ENCODE assay signal across 22 cellular contexts in genomic region chr2:79327460-79327859, GRCh38.
A peak's percentile ranks its signal among the peaks of the same experiment; 100 is the strongest.
DNase-seq lines count a peak whose midpoint lies in the region; ATAC-seq and TF ChIP-seq lines count a peak whose summit lies in the region.
"Had no signal": no experiment of that assay in that cellular context is flagged by ENCODE, and none has a peak within 500 bp of the region (broad histone marks: within the 10 kb centered on the region; RNA-seq: fewer than 3 reads in every experiment).

No MANE protein-coding gene starts in this region.

- DNase-seq in NCI-H82 (lab: John Stamatoyannopoulos, UW) (peak; percentile 14), NCI-H82 treated with DMSO at 0.1 percent for 48 hours (lab: John Stamatoyannopoulos, UW; ENCODE audit: unreplicated experiment) (no peak), NCI-H69 (lab: John Stamatoyannopoulos, UW) (peak; percentile 28), left kidney (ENCODE audit: low read depth, low spot score) (peak; percentile 3), neural progenitor cell (ENCODE audit: low spot score) (no peak), body of pancreas (no peak), ovary (no peak)
- DNase-seq: DMS 273 treated with DMSO at 0.1 percent for 48 hours, GF-D8, GM23248, KG1, MG63, NCI-H1105 treated with DMSO at 0.1 percent for 48 hours, NCI-H187 treated with DMSO at 0.1 percent for 48 hours, NCI-H2171, NCI-H446, NCI-H774, Peyer's patch had no signal

- TF ChIP-seq POLR2A in body of pancreas (IDR thresholded peaks at IDR 0.05) (no peak), ovary (IDR thresholded peaks at IDR 0.05) (no peak)

- no peak for ATAC-seq in GM18909 (IDR thresholded peaks at IDR 0.05; ENCODE audit: poor library complexity, unreplicated experiment)
- no peak for ATAC-seq in body of pancreas
- ATAC-seq: A549, Right ventricle myocardium inferior had no signal

- peak overlapping the region; percentile 8 for H3K27ac Mint-ChIP-seq in neural progenitor cell

- peaks cover 6% of the 10 kb centered on the region for H3K27me3 Mint-ChIP-seq in neural progenitor cell (ENCODE audit: insufficient read depth, low read depth)

- H3K9me3 Mint-ChIP-seq in neural progenitor cell = peaks cover 5% of the 10 kb centered on the region

- H3K4me2 ChIP-seq in neural progenitor cell = no peak overlapping the region
- H3K4me2 ChIP-seq: A549 had no signal

- H3K36me3 Mint-ChIP-seq in neural progenitor cell = no peaks in the 10 kb centered on the region
- H3K36me3 Mint-ChIP-seq: CD14-positive monocyte had no signal

- H3K9ac ChIP-seq in neural progenitor cell = no peak overlapping the region
- H3K9ac ChIP-seq: GM23248 had no signal

- H3K4me3 Mint-ChIP-seq in neural progenitor cell = no peak overlapping the region
- H3K4me3 Mint-ChIP-seq: CD14-positive monocyte had no signal

- H3K9me3 ChIP-seq in neural progenitor cell (ENCODE audit: low read depth) = no peaks in the 10 kb centered on the region
- no peaks in the 10 kb centered on the region for H3K9me3 ChIP-seq in body of pancreas
- no peaks in the 10 kb centered on the region for H3K9me3 ChIP-seq in ovary
- H3K9me3 ChIP-seq: MG63, Peyer's patch had no signal

- TF ChIP-seq CTCF in neural progenitor cell (IDR thresholded peaks at IDR 0.05) = peak; percentile 28
- peak in 1 of 7 experiments; percentile 9 for TF ChIP-seq CTCF in body of pancreas (IDR thresholded peaks at IDR 0.05)
- TF ChIP-seq CTCF in ovary (IDR thresholded peaks at IDR 0.05) = no peak

- H4K20me1 ChIP-seq in neural progenitor cell (ENCODE audit: low read depth) = no peaks in the 10 kb centered on the region

- H3F3A ChIP-seq in neural progenitor cell (ENCODE audit: low read depth) = no peaks in the 10 kb centered on the region

- peaks cover 9% of the 10 kb centered on the region for H3K4me1 Mint-ChIP-seq in neural progenitor cell
- H3K4me1 Mint-ChIP-seq: CD14-positive monocyte had no signal

- intact Hi-C loops in body of pancreas (cut with DNase I) (no loop called here), ovary (cut with DNase I) (no loop called here)

- TF ChIP-seq EP300 in ovary (IDR thresholded peaks at IDR 0.05) = no peak

- peaks cover 8% of the 10 kb centered on the region for H3K4me1 ChIP-seq in neural progenitor cell
- no peaks in the 10 kb centered on the region for H3K4me1 ChIP-seq in body of pancreas
- H3K4me1 ChIP-seq in ovary (ENCODE audit: insufficient read depth) = no peaks in the 10 kb centered on the region
- H3K4me1 ChIP-seq: A549, Peyer's patch had no signal

- no peak overlapping the region for H3K4me3 ChIP-seq in neural progenitor cell
- no peak overlapping the region for H3K4me3 ChIP-seq in body of pancreas
- no peak overlapping the region for H3K4me3 ChIP-seq in ovary
- H3K4me3 ChIP-seq: A549, GM23248, MG63, Peyer's patch had no signal

- H3K36me3 ChIP-seq in neural progenitor cell = no peaks in the 10 kb centered on the region
- H3K36me3 ChIP-seq in body of pancreas (replicated peaks in 1 of 2; ENCODE audit: insufficient read depth in 1 of 2, low read depth in 2 of 2) = no peaks in the 10 kb centered on the region
- H3K36me3 ChIP-seq in ovary = no peaks in the 10 kb centered on the region
- H3K36me3 ChIP-seq: MG63, Peyer's patch had no signal

- no peak overlapping the region for H3K27ac ChIP-seq in neural progenitor cell
- no peak overlapping the region for H3K27ac ChIP-seq in body of pancreas
- no peak overlapping the region for H3K27ac ChIP-seq in ovary
- H3K27ac ChIP-seq: A549, GM23248, Peyer's patch had no signal

- H2AFZ ChIP-seq in neural progenitor cell (replicated peaks) = no peak overlapping the region
- H2AFZ ChIP-seq: GM23248 had no signal

- H3K27me3 ChIP-seq in neural progenitor cell (no peaks in the 10 kb centered on the region), body of pancreas (no peaks in the 10 kb centered on the region), ovary (no peaks in the 10 kb centered on the region)
- H3K27me3 ChIP-seq: MG63, Peyer's patch had no signal

- no peaks in the 10 kb centered on the region for H3K79me2 ChIP-seq in neural progenitor cell (ENCODE audit: low read depth)

Comparison
In these comparisons a context has a peak if more than half of its experiments do, and no peak if none do; other contexts are left out.
1. DNase-seq: peak in NCI-H82 (single experiment), NCI-H69 (single experiment) and left kidney (single experiment); none in NCI-H82 treated with DMSO at 0.1 percent for 48 hours (single experiment), neural progenitor cell (single experiment), body of pancreas (0 of 4) and ovary (0 of 5).